8 cellular contexts compared by ENCODE assay signal in genomic region chr4:40976343-40976742, GRCh38.
A peak's percentile ranks its signal among the peaks of the same experiment; 100 is the strongest.
DNase-seq lines count a peak whose midpoint lies in the region; TF ChIP-seq lines count a peak whose summit lies in the region.

No MANE protein-coding gene starts in this region.

- CTCF ChIA-PET in activated CD4-positive, alpha-beta T cell treated with anti-CD3 and anti-CD28 coated beads, Interleukin-2, amount 10 ng/mL, durations not matched to agents 7 days and 5 days (lab: Charles Lee): interaction anchor here (0.6 to 1.8 kb wide), 4 partner anchors 9 to 242 kb away, joined by 3 to 4 read pairs (median 4); partner anchors contain the start of gene APBB2

- peak; percentile 69 for TF ChIP-seq CTCF in fibroblast of villous mesenchyme (IDR thresholded peaks at IDR 0.05; ENCODE audit: insufficient read depth, low read depth, low read length)
- peak; percentile 70 for TF ChIP-seq CTCF in retinal pigment epithelial cell (conservative IDR thresholded peaks at IDR 0.05; ENCODE audit: low read depth, low read length)

- POLR2A ChIA-PET in activated CD4-positive, alpha-beta T cell treated with anti-CD3 and anti-CD28 coated beads, Interleukin-2, amount 10 ng/mL, durations not matched to agents 7 days and 5 days (lab: Charles Lee): no interaction called here

- no peak overlapping the region for H3K4me3 Mint-ChIP-seq in activated CD4-positive, alpha-beta T cell treated with anti-CD3 and anti-CD28 coated beads, Interleukin-2, amount 10 ng/mL, durations not matched to agents 7 days and 5 days

- no peaks in the 10 kb centered on the region for H3K4me1 Mint-ChIP-seq in activated CD4-positive, alpha-beta T cell treated with anti-CD3 and anti-CD28 coated beads, Interleukin-2, amount 10 ng/mL, durations not matched to agents 7 days and 5 days

- peaks cover 2% of the 10 kb centered on the region for H3K27me3 Mint-ChIP-seq in activated CD4-positive, alpha-beta T cell treated with anti-CD3 and anti-CD28 coated beads, Interleukin-2, amount 10 ng/mL, durations not matched to agents 7 days and 5 days

- no peaks in the 10 kb centered on the region for H3K9me3 Mint-ChIP-seq in activated CD4-positive, alpha-beta T cell treated with anti-CD3 and anti-CD28 coated beads, Interleukin-2, amount 10 ng/mL, durations not matched to agents 7 days and 5 days

- H3K4me3 ChIP-seq in fibroblast of villous mesenchyme (ENCODE audit: low read depth, low read length): no peak overlapping the region
- H3K4me3 ChIP-seq in retinal pigment epithelial cell (ENCODE audit: low read length): no peak overlapping the region

- H3K27ac Mint-ChIP-seq in activated CD4-positive, alpha-beta T cell treated with anti-CD3 and anti-CD28 coated beads, Interleukin-2, amount 10 ng/mL, durations not matched to agents 7 days and 5 days: no peak overlapping the region

- no peaks in the 10 kb centered on the region for H3K36me3 Mint-ChIP-seq in activated CD4-positive, alpha-beta T cell treated with anti-CD3 and anti-CD28 coated beads, Interleukin-2, amount 10 ng/mL, durations not matched to agents 7 days and 5 days (ENCODE audit: low read depth)

- DNase-seq in activated CD4-positive, alpha-beta T cell treated with anti-CD3 and anti-CD28 coated beads, Interleukin-2, amount 10 ng/mL, durations not matched to agents 7 days and 5 days: peak; percentile 25
- no peak for DNase-seq in activated CD4-positive, alpha-beta T cell treated with anti-CD3 and anti-CD28 coated beads, Interleukin-2, amount 50 U/mL, for 48 hours
- DNase-seq in Kasumi-1 (lab: John Stamatoyannopoulos, UW) (peak; percentile 63 to 74), SK-N-DZ (ENCODE audit: low spot score) (peak; percentile 44), fibroblast of villous mesenchyme (ENCODE audit: low read depth) (peak; percentile 90), retinal pigment epithelial cell (ENCODE audit: low read depth) (no peak), HK-2 (ENCODE audit: unreplicated experiment) (no peak)
- DNase-seq in stimulated activated CD4-positive, alpha-beta T cell treated with anti-CD3 and anti-CD28 coated beads, Interleukin-2, amount 100 ng/mL, for 48 hours: no peak

Comparison
In these comparisons a context has a peak if more than half of its experiments do, and no peak if none do; other contexts are left out.
1. DNase-seq: peak in activated CD4-positive, alpha-beta T cell treated with anti-CD3 and anti-CD28 coated beads, Interleukin-2, amount 10 ng/mL, durations not matched to agents 7 days and 5 days (single experiment), Kasumi-1 (2 of 2), SK-N-DZ (single experiment) and fibroblast of villous mesenchyme (single experiment); none in activated CD4-positive, alpha-beta T cell treated with anti-CD3 and anti-CD28 coated beads, Interleukin-2, amount 50 U/mL, for 48 hours (0 of 2), retinal pigment epithelial cell (single experiment), HK-2 (single experiment) and stimulated activated CD4-positive, alpha-beta T cell treated with anti-CD3 and anti-CD28 coated beads, Interleukin-2, amount 100 ng/mL, for 48 hours (0 of 2).